Comparison of ENCODE assay signal across 9 cellular contexts in genomic region chr1:44031900-44032817, GRCh38. TPM values are rescaled to one million over a fixed set of nuclear protein-coding genes. Genes with fewer than 3 reads are reported as not detected.
DNase-seq lines count a peak whose midpoint lies in the region; ATAC-seq, FAIRE-seq and TF ChIP-seq lines count a peak whose summit lies in the region.
"Had no signal": no experiment of that assay in that cellular context is flagged by ENCODE, and none has a peak within 500 bp of the region (broad histone marks: within the 10 kb centered on the region; RNA-seq: fewer than 3 reads in every experiment).

No MANE protein-coding gene starts in this region.

- no peaks in the 10 kb centered on the region for H3K36me3 ChIP-seq in ACC112 (ENCODE audit: insufficient read depth, low read length)
- H3K36me3 ChIP-seq in HUES64 (ENCODE audit: insufficient read depth, low read length), result no peaks in the 10 kb centered on the region
- no peaks in the 10 kb centered on the region for H3K36me3 ChIP-seq in bronchial epithelial cell (ENCODE audit: control insufficient read depth, insufficient read depth, low read length)
- no peaks in the 10 kb centered on the region for H3K36me3 ChIP-seq in mucosa of rectum (ENCODE audit: control insufficient read depth in 2 of 2, insufficient read depth in 2 of 2, low read length in 2 of 2)

- 56% methylated on average over 10 of the region's 10 CpGs for WGBS in HUES64

- no peaks in the 10 kb centered on the region for H3K79me2 ChIP-seq in ACC112 (ENCODE audit: control insufficient read depth, insufficient read depth, low read length, unreplicated experiment)

- DNase-seq in bronchial epithelial cell (ENCODE audit: low read depth), result no peak
- no peak for DNase-seq in NK-92 treated with Interleukin-12 subunit alpha and Interleukin-12 subunit beta, amount 100 ng/mL, for 24 hours (lab: John Stamatoyannopoulos, UW)
- DNase-seq: foreskin melanocyte had no signal

- no peak for ATAC-seq in HG03108 (IDR thresholded peaks at IDR 0.05; ENCODE audit: unreplicated experiment)
- no peak for ATAC-seq in HG02970 (IDR thresholded peaks at IDR 0.05; ENCODE audit: low FRiP score, unreplicated experiment)
- no peak for ATAC-seq in GM21717 (IDR thresholded peaks at IDR 0.05; ENCODE audit: unreplicated experiment)

- no peak for TF ChIP-seq CTCF in bronchial epithelial cell (IDR thresholded peaks at IDR 0.05; ENCODE audit: insufficient read depth, low read length, severe bottlenecking)

- H2AFZ ChIP-seq in ACC112 (ENCODE audit: low read length, unreplicated experiment), result no peak overlapping the region

- H3K27ac ChIP-seq in ACC112 (ENCODE audit: low read depth, low read length) (no peak overlapping the region), HUES64 (ENCODE audit: low read depth, low read length) (peak overlapping the region; percentile 54), mucosa of rectum (ENCODE audit: low read depth in 2 of 2, low read length in 2 of 2) (peak overlapping the region; percentile 92 to 95)

- peak; percentile 28 for FAIRE-seq in bronchial epithelial cell (lab: Jason Lieb, UNC)

- peak overlapping the region; percentile 89 for H3K9ac ChIP-seq in HUES64 (ENCODE audit: low read depth, low read length)
- peak overlapping the region; percentile 47 to 82 for H3K9ac ChIP-seq in mucosa of rectum (ENCODE audit: low read depth in 1 of 2, low read length in 2 of 2)

- H3K4me1 ChIP-seq in ACC112 (ENCODE audit: control insufficient read depth, insufficient read depth, low read length, unreplicated experiment) (peaks cover 38% of the 10 kb centered on the region), HUES64 (ENCODE audit: insufficient read depth, low read length) (peaks cover 18% of the 10 kb centered on the region), mucosa of rectum (ENCODE audit: control insufficient read depth in 2 of 2, insufficient read depth in 2 of 2, low read length in 2 of 2) (peaks cover 37 to 47% of the 10 kb centered on the region in 2 donors)

- H3K27me3 ChIP-seq in ACC112 (ENCODE audit: insufficient read depth, low read length) (no peaks in the 10 kb centered on the region), HUES64 (ENCODE audit: insufficient read depth, low read length) (no peaks in the 10 kb centered on the region), bronchial epithelial cell (ENCODE audit: control insufficient read depth, insufficient read depth, low read length) (no peaks in the 10 kb centered on the region), mucosa of rectum (ENCODE audit: control insufficient read depth in 2 of 2, insufficient read depth in 2 of 2, low read length in 2 of 2) (no peaks in the 10 kb centered on the region)

- H3K4me3 ChIP-seq in ACC112 (ENCODE audit: low read depth, low read length) (peak overlapping the region; percentile 84; the same call in 1 of the 2 replicates), HUES64 (ENCODE audit: low read length) (peak overlapping the region; percentile 65), bronchial epithelial cell (ENCODE audit: low read depth, low read length) (peak overlapping the region; percentile 88), mucosa of rectum (ENCODE audit: low read length in 2 of 2) (peak overlapping the region; percentile 72 to 80)

- H3K9me3 ChIP-seq in HUES64 (ENCODE audit: insufficient read depth, low read depth, low read length) (no peaks in the 10 kb centered on the region), mucosa of rectum (ENCODE audit: control insufficient read depth in 2 of 2, low read length in 2 of 2) (no peaks in the 10 kb centered on the region)

RNA-seq across cellular contexts. Expression of gene SLC6A9, which starts 0.9 kb away (rescaled TPM):
- 10.6 TPM for polyA plus RNA-seq in HUES64 (2013, experiment 1 of 2)
- polyA plus RNA-seq in HUES64 (2013, experiment 2 of 2), result 11.3 TPM
- total RNA-seq in bronchial epithelial cell, result 13.4 and 21.9 TPM in 2 replicates

RNA-seq across cellular contexts. Expression of gene CCDC24, which starts 40.8 kb away (rescaled TPM):
- 5.8 TPM for polyA plus RNA-seq in HUES64 (2013, experiment 1 of 2)
- 7.7 TPM for polyA plus RNA-seq in HUES64 (2013, experiment 2 of 2)
- 2.6 and 3.7 TPM in 2 replicates for total RNA-seq in bronchial epithelial cell

RNA-seq across cellular contexts. Expression of gene B4GALT2, which starts 53.1 kb away (rescaled TPM):
- polyA plus RNA-seq in HUES64 (2013, experiment 1 of 2), result 55.9 TPM
- 64.7 TPM for polyA plus RNA-seq in HUES64 (2013, experiment 2 of 2)
- total RNA-seq in bronchial epithelial cell, result 72.7 and 84.0 TPM in 2 replicates

RNA-seq across cellular contexts. Expression of gene ATP6V0B, which starts 57.4 kb away (rescaled TPM):
- 126 TPM for polyA plus RNA-seq in HUES64 (2013, experiment 1 of 2)
- 103 TPM for polyA plus RNA-seq in HUES64 (2013, experiment 2 of 2)
- 220 and 241 TPM in 2 replicates for total RNA-seq in bronchial epithelial cell
